In the genomic region with DNA sequence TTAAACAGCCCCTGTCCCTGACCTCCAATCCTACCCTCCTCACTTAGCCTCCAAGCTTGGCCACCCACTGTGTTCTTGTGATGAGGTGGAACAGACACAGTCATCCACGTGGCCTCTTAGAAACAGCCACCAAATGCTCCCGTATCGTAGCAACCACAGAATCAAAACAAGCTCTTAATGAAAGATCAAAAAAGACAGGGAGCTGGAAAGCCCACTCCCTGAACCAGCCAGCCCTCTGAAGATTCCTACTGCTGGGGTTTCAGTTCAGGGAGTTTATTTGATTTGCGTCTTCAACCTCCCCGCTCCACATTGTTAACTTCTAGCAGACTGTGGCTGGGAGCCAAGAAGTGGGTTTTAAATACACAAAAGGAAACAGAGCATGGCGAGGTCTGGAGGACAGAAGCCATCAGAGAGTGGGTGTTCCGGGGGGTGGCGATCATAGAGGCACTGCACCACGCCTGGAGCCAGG, we compare ENCODE assay signal across 10 cellular contexts.
DNase-seq lines count a peak whose midpoint lies in the region; ATAC-seq lines count a peak whose summit lies in the region.
"Had no signal": no experiment of that assay in that cellular context is flagged by ENCODE, and none has a peak within 500 bp of the region (broad histone marks: within the 10 kb centered on the region; RNA-seq: fewer than 3 reads in every experiment).

No MANE protein-coding gene starts in this region.

- intact Hi-C loops in left ventricle myocardium superior (cut with micrococcal nuclease): no loop called here

- ATAC-seq in left ventricle myocardium superior (peak; percentile 62), GM19395 (IDR thresholded peaks at IDR 0.05; ENCODE audit: unreplicated experiment) (no peak), HG02981 (IDR thresholded peaks at IDR 0.05; ENCODE audit: unreplicated experiment) (no peak), GM21619 (IDR thresholded peaks at IDR 0.05; ENCODE audit: unreplicated experiment) (no peak)

- peak; percentile 32 for DNase-seq in NCI-H82 (lab: John Stamatoyannopoulos, UW)
- no peak for DNase-seq in NCI-H82 treated with DMSO at 0.1 percent for 48 hours (lab: John Stamatoyannopoulos, UW; ENCODE audit: unreplicated experiment)
- peak; percentile 14 for DNase-seq in RPMI7951 (ENCODE audit: low read depth)
- DNase-seq in left ventricle myocardium superior: no peak
- DNase-seq in stromal cell of bone marrow (ENCODE audit: low read depth): peak; percentile 32
- DNase-seq: activated T-cell treated with anti-CD3 and anti-CD28 coated beads for 4 hours, MM.1S had no signal

Comparison
In these comparisons a context has a peak if more than half of its experiments do, and no peak if none do; other contexts are left out.
1. DNase-seq: peak in NCI-H82 (single experiment), RPMI7951 (single experiment) and stromal cell of bone marrow (single experiment); none in NCI-H82 treated with DMSO at 0.1 percent for 48 hours (single experiment) and left ventricle myocardium superior (single experiment).